Comparison of ENCODE assay signal across 23 cellular contexts in the genomic region with DNA sequence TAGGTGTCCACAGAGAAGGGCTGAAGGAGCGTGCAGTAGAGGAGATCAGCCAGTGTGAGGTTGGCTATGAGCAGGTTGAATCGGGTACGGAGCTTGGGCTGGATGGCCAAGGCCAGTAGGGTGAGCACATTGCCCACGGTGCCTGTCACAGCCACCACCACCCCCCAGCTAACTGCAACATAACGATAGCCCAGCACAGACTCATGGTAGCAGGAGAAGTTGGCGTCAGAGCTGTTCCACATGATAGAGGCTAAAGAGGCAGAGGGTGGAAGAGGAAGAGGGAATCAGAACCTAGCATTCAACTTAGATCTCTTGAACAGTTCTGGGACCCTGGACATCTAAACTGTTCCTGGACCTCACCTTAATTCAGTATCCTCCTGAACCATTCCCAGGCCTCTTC. TPM values are rescaled to one million over a fixed set of nuclear protein-coding genes. Genes with fewer than 3 reads are reported as not detected.
DNase-seq lines count a peak whose midpoint lies in the region; ATAC-seq and TF ChIP-seq lines count a peak whose summit lies in the region.
"Had no signal": no experiment of that assay in that cellular context is flagged by ENCODE, and none has a peak within 500 bp of the region (broad histone marks: within the 10 kb centered on the region; RNA-seq: fewer than 3 reads in every experiment).

No MANE protein-coding gene starts in this region.

- H3K9ac ChIP-seq in OCI-LY3 (ENCODE audit: low read length) (no peak overlapping the region), mesenchymal stem cell (ENCODE audit: low read length) (no peak overlapping the region)

- no peak overlapping the region for H2BK120ac ChIP-seq in mesenchymal stem cell (ENCODE audit: low read depth, low read length)

- no peaks in the 10 kb centered on the region for H3K36me3 ChIP-seq in OCI-LY3 (replicated peaks; ENCODE audit: low read depth, low read length)
- H3K36me3 ChIP-seq in mesenchymal stem cell (ENCODE audit: control insufficient read depth in 1 of 2, insufficient read depth in 2 of 2, low read depth in 1 of 2, low read length in 2 of 2): no peaks in the 10 kb centered on the region
- H3K36me3 ChIP-seq: cardiac muscle cell, lower lobe of right lung, right atrium auricular region, upper lobe of right lung had no signal

- no peaks in the 10 kb centered on the region for H3K27me3 ChIP-seq in OCI-LY3 (ENCODE audit: low read depth, low read length)
- no peaks in the 10 kb centered on the region for H3K27me3 ChIP-seq in mesenchymal stem cell (ENCODE audit: control insufficient read depth in 1 of 2, insufficient read depth in 1 of 2, low read length in 2 of 2)
- H3K27me3 ChIP-seq: cardiac muscle cell, right atrium auricular region, upper lobe of right lung had no signal

- peak overlapping the region; percentile 22 to 87 for H2BK12ac ChIP-seq in mesenchymal stem cell (ENCODE audit: low read length in 2 of 2)

- DNase-seq in T-helper 1 cell (no peak), GM12865 (ENCODE audit: low read depth) (no peak), mesenchymal stem cell (no peak), posterior cingulate gyrus (no peak)
- DNase-seq: 8988T, Caco-2, cortex of kidney, KG1, kidney, lower lobe of right lung, NCI-H1092 treated with DMSO at 0.1 percent for 48 hours, NCI-H1930, NCI-H226, NCI-H774, SHP77, upper lobe of right lung had no signal

- H3K9me3 ChIP-seq in OCI-LY3 (ENCODE audit: insufficient read depth, low read length) (no peaks in the 10 kb centered on the region), mesenchymal stem cell (ENCODE audit: control insufficient read depth, low read length) (no peaks in the 10 kb centered on the region)
- H3K9me3 ChIP-seq: Caco-2, lower lobe of right lung, right atrium auricular region, upper lobe of right lung had no signal

- H2AFZ ChIP-seq in OCI-LY3 (ENCODE audit: low read depth, low read length): no peak overlapping the region
- H2AFZ ChIP-seq in mesenchymal stem cell (ENCODE audit: low read depth, low read length): no peak overlapping the region

- peak overlapping the region in 1 of 2 experiments; percentile 44 for H3K14ac ChIP-seq in mesenchymal stem cell (ENCODE audit: low read length in 2 of 2)

- WGBS in mesenchymal stem cell: 90% methylated on average over 4 of the region's 6 CpGs

- H3K4me3 Mint-ChIP-seq in T-helper 1 cell treated with Interleukin-12 subunit alpha and Interleukin-12 subunit beta and Interleukin-4 antibody, amounts not matched to agents 30 μg/mL and 1 μg/mL, for 36 hours: peak overlapping the region; percentile 50
- H3K4me3 Mint-ChIP-seq: activated CD4-positive, alpha-beta T cell treated with anti-CD3 and anti-CD28 coated beads, Interleukin-2, amount 10 ng/mL, durations not matched to agents 7 days and 5 days had no signal

- H4K20me1 ChIP-seq in OCI-LY3 (ENCODE audit: insufficient read depth, low read length): no peaks in the 10 kb centered on the region

- no peak overlapping the region for H2BK15ac ChIP-seq in mesenchymal stem cell (ENCODE audit: low read depth, poor library complexity, severe bottlenecking)

- peaks cover 31% of the 10 kb centered on the region for H3K4me1 Mint-ChIP-seq in T-helper 1 cell treated with Interleukin-12 subunit alpha and Interleukin-12 subunit beta and Interleukin-4 antibody, amounts not matched to agents 30 μg/mL and 1 μg/mL, for 36 hours (ENCODE audit: low read depth)

- no peak overlapping the region for H3K4ac ChIP-seq in mesenchymal stem cell (ENCODE audit: low read depth in 1 of 2, low read length in 2 of 2)

- no peak overlapping the region for H4K8ac ChIP-seq in mesenchymal stem cell (ENCODE audit: low read length)

- TF ChIP-seq CTCF in GM12865 (IDR thresholded peaks at IDR 0.05; ENCODE audit: insufficient read depth, low read depth, low read length, missing control alignments) (no peak), OCI-LY3 (IDR thresholded peaks at IDR 0.05; ENCODE audit: low read depth, low read length) (no peak)

- no peaks in the 10 kb centered on the region for H3K36me3 Mint-ChIP-seq in T-helper 1 cell treated with Interleukin-12 subunit alpha and Interleukin-12 subunit beta and Interleukin-4 antibody, amounts not matched to agents 30 μg/mL and 1 μg/mL, for 36 hours (ENCODE audit: low read depth)

- H2BK5ac ChIP-seq in mesenchymal stem cell (ENCODE audit: low read depth, low read length, poor library complexity, severe bottlenecking): no peak overlapping the region

- peak overlapping the region; percentile 33 for H3K4me3 ChIP-seq in GM12865 (ENCODE audit: low read depth, low read length)
- no peak overlapping the region for H3K4me3 ChIP-seq in OCI-LY3 (ENCODE audit: low read length)
- no peak overlapping the region for H3K4me3 ChIP-seq in mesenchymal stem cell (ENCODE audit: insufficient read depth in 1 of 2, low read depth in 1 of 2, low read length in 2 of 2)
- H3K4me3 ChIP-seq: cardiac muscle cell, lower lobe of right lung, right atrium auricular region, upper lobe of right lung had no signal

- H3K27ac Mint-ChIP-seq in T-helper 1 cell treated with Interleukin-12 subunit alpha and Interleukin-12 subunit beta and Interleukin-4 antibody, amounts not matched to agents 30 μg/mL and 1 μg/mL, for 36 hours: peak overlapping the region; percentile 64

- H3K4me2 ChIP-seq in OCI-LY3 (ENCODE audit: low read length) (peak overlapping the region; percentile 71; the same call in 1 of the 2 replicates), mesenchymal stem cell (ENCODE audit: low read length, poor library complexity, severe bottlenecking) (no peak overlapping the region)

- no peak overlapping the region for H3K18ac ChIP-seq in mesenchymal stem cell (ENCODE audit: low read depth in 1 of 2, low read length in 2 of 2)

- H3K79me1 ChIP-seq in mesenchymal stem cell (replicated peaks; ENCODE audit: low read length, poor library complexity, severe bottlenecking): no peaks in the 10 kb centered on the region

- H3K4me1 ChIP-seq in OCI-LY3 (ENCODE audit: low read length): peaks cover 41% of the 10 kb centered on the region
- peaks cover 14% of the 10 kb centered on the region for H3K4me1 ChIP-seq in mesenchymal stem cell (ENCODE audit: control insufficient read depth, insufficient read depth, low read depth, low read length)

- H2AK5ac ChIP-seq in mesenchymal stem cell (ENCODE audit: low read length, severe bottlenecking): no peak overlapping the region

- H3K9me3 Mint-ChIP-seq in T-helper 1 cell treated with Interleukin-12 subunit alpha and Interleukin-12 subunit beta and Interleukin-4 antibody, amounts not matched to agents 30 μg/mL and 1 μg/mL, for 36 hours: no peaks in the 10 kb centered on the region
- H3K9me3 Mint-ChIP-seq: activated CD4-positive, alpha-beta T cell treated with anti-CD3 and anti-CD28 coated beads, Interleukin-2, amount 10 ng/mL, durations not matched to agents 7 days and 5 days had no signal

- intact Hi-C loops in posterior cingulate gyrus (cut with DNase I): no loop called here

- H3K27ac ChIP-seq in OCI-LY3 (ENCODE audit: low read length): no peak overlapping the region
- no peak overlapping the region for H3K27ac ChIP-seq in mesenchymal stem cell (ENCODE audit: low read length, poor library complexity, severe bottlenecking)
- H3K27ac ChIP-seq: cardiac muscle cell, lower lobe of right lung, right atrium auricular region, upper lobe of right lung had no signal

- ATAC-seq in GM18519 (IDR thresholded peaks at IDR 0.05; ENCODE audit: low FRiP score, unreplicated experiment) (no peak), HG03457 (IDR thresholded peaks at IDR 0.05; ENCODE audit: unreplicated experiment) (no peak)
- ATAC-seq: lower lobe of right lung had no signal

- no peak overlapping the region for H3K23ac ChIP-seq in mesenchymal stem cell (ENCODE audit: low read length in 2 of 2)

- H4K91ac ChIP-seq in mesenchymal stem cell (ENCODE audit: low read length): peak overlapping the region; percentile 44

- no peaks in the 10 kb centered on the region for H3K79me2 ChIP-seq in OCI-LY3 (ENCODE audit: low read length)

- H3K27me3 Mint-ChIP-seq in T-helper 1 cell treated with Interleukin-12 subunit alpha and Interleukin-12 subunit beta and Interleukin-4 antibody, amounts not matched to agents 30 μg/mL and 1 μg/mL, for 36 hours (ENCODE audit: low read depth): peaks cover 18% of the 10 kb centered on the region

RNA-seq across cellular contexts. Expression of gene GPR84, which starts 0.7 kb away (rescaled TPM):
- not detected for polyA plus RNA-seq in mesenchymal stem cell (2013, experiment 1 of 2)
- not detected for polyA plus RNA-seq in mesenchymal stem cell (2013, experiment 2 of 2)
- polyA plus RNA-seq: cardiac muscle cell had no signal

RNA-seq across cellular contexts. Expression of gene ZNF385A, which starts 20.9 kb away (rescaled TPM):
- polyA plus RNA-seq in mesenchymal stem cell (2013, experiment 1 of 2): 16.2 TPM
- 17.1 TPM for polyA plus RNA-seq in mesenchymal stem cell (2013, experiment 2 of 2)

RNA-seq across cellular contexts. Expression of gene COPZ1, which starts 38.7 kb away (rescaled TPM):
- 182 TPM for polyA plus RNA-seq in mesenchymal stem cell (2013, experiment 1 of 2)
- polyA plus RNA-seq in mesenchymal stem cell (2013, experiment 2 of 2): 182 TPM

RNA-seq across cellular contexts. Expression of gene ITGA5, which starts 55.5 kb away (rescaled TPM):
- 248 TPM for polyA plus RNA-seq in mesenchymal stem cell (2013, experiment 1 of 2)
- 244 TPM for polyA plus RNA-seq in mesenchymal stem cell (2013, experiment 2 of 2)
